ENCODE assay signal across 15 cellular contexts in the genomic region with DNA sequence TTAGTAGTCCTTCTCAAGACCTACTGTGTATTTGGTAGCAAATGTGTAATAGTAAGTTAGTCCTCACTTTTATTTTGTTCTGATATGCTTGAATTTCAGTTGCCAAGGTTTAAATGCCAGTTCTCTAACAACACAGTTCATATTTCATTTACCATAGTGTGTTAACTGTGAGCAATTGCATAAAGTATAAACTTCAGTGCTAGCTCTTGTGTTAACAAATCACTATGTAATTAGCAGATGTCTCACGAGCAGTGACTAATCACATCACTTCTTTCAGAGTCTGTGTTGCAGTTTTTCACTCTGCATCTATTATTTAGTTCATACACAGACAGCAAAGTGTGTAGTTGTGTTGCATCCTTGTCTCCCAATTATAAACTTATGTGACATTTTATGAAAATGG.
"Had no signal": no experiment of that assay in that cellular context is flagged by ENCODE, and none has a peak within 500 bp of the region (broad histone marks: within the 10 kb centered on the region; RNA-seq: fewer than 3 reads in every experiment).

No MANE protein-coding gene starts in this region.

- H3K27me3 Mint-ChIP-seq: activated naive CD8-positive, alpha-beta T cell had no signal

- H3K27ac Mint-ChIP-seq: activated naive CD8-positive, alpha-beta T cell; T-helper 1 cell treated with Interleukin-12 subunit alpha and Interleukin-12 subunit beta and Interleukin-4 antibody, amounts not matched to agents 30 μg/mL and 1 μg/mL, for 36 hours had no signal

- DNase-seq: activated CD4-positive, alpha-beta T cell treated with anti-CD3 and anti-CD28 coated beads, Interleukin-2, amount 50 U/mL, for 48 hours; dermis blood vessel endothelial cell; effector memory CD4-positive, alpha-beta T cell; head of caudate nucleus; kidney; left ventricle myocardium inferior; mammary epithelial cell; stimulated activated CD4-positive, alpha-beta T cell treated with anti-CD3 and anti-CD28 coated beads, Interleukin-2, amount 100 ng/mL, for 24 hours; stimulated activated naive CD8-positive, alpha-beta T cell treated with anti-CD3 and anti-CD28 coated beads, Interleukin-15, Interleukin-2, amounts not matched to agents 100 U/mL and 50 U/mL, for 24 hours; substantia nigra; WERI-Rb-1 had no signal

- H3K27ac ChIP-seq: left ventricle myocardium inferior, right atrium auricular region, tibial nerve, WERI-Rb-1 had no signal

- H3K36me3 ChIP-seq: right atrium auricular region, WERI-Rb-1 had no signal

- H3K4me3 ChIP-seq: left ventricle myocardium inferior, right atrium auricular region, tibial nerve had no signal

- H3K4me3 Mint-ChIP-seq: activated naive CD8-positive, alpha-beta T cell; T-helper 1 cell treated with Interleukin-12 subunit alpha and Interleukin-12 subunit beta and Interleukin-4 antibody, amounts not matched to agents 30 μg/mL and 1 μg/mL, for 36 hours had no signal

- H3K9me3 ChIP-seq: left ventricle myocardium inferior, right atrium auricular region, tibial nerve had no signal

- H3K27me3 ChIP-seq: right atrium auricular region, tibial nerve had no signal

- ATAC-seq: stimulated activated naive CD8-positive, alpha-beta T cell treated with anti-CD3 and anti-CD28 coated beads, Interleukin-15, Interleukin-2, amounts not matched to agents 100 U/mL and 50 U/mL, for 24 hours had no signal
